Comparison of ENCODE assay signal across 16 cellular contexts in genomic region chr16:89739383-89739782, GRCh38. TPM values are rescaled to one million over a fixed set of nuclear protein-coding genes. Genes with fewer than 3 reads are reported as not detected.
DNase-seq lines count a peak whose midpoint lies in the region; ATAC-seq and TF ChIP-seq lines count a peak whose summit lies in the region.
"Had no signal": no experiment of that assay in that cellular context is flagged by ENCODE, and none has a peak within 500 bp of the region (broad histone marks: within the 10 kb centered on the region; RNA-seq: fewer than 3 reads in every experiment).

No MANE protein-coding gene starts in this region.

- H3K27ac ChIP-seq in neuronal stem cell (replicated peaks; ENCODE audit: low read length) = no peak overlapping the region
- no peak overlapping the region for H3K27ac ChIP-seq in neural progenitor cell

- H3K27ac Mint-ChIP-seq in T-helper 2 cell treated with Interferon-gamma antibody and Interleukin-4, amounts not matched to agents 5 μg/mL and 100 μg/mL, for 36 hours = peak overlapping the region; percentile 10
- H3K27ac Mint-ChIP-seq in Caco-2 (ENCODE audit: unreplicated experiment) (peak overlapping the region; percentile 19), neural progenitor cell (no peak overlapping the region)
- H3K27ac Mint-ChIP-seq in activated naive CD8-positive, alpha-beta T cell treated with anti-CD3 and anti-CD28 coated beads for 36 hours = peak overlapping the region; percentile 34
- no peak overlapping the region for H3K27ac Mint-ChIP-seq in stimulated activated memory B cell treated with anti-CD40 and anti-IgM and Interleukin-4, amounts not matched to agents 10 μg/mL and 1 μg/mL and 100 μg/mL, for 72 hours
- H3K27ac Mint-ChIP-seq: GM23338, HFFc6 had no signal

- CTCF ChIA-PET in Caco-2 (lab: Charles Lee) = interaction anchor here (0.6 to 1.0 kb wide), 2 partner anchors 39 to 186 kb away, joined by 3 read pairs; no protein-coding TSS in a partner anchor

- intact Hi-C loops in Caco-2 (cut with micrococcal nuclease; ENCODE audit: unreplicated experiment) = no loop called here

- peaks cover 12% of the 10 kb centered on the region for H3K36me3 ChIP-seq in Caco-2 (ENCODE audit: control insufficient read depth, insufficient read depth, low read length)
- H3K36me3 ChIP-seq in neuronal stem cell (replicated peaks in 1 of 2; ENCODE audit: control insufficient read depth in 2 of 2, insufficient read depth in 2 of 2, low read length in 2 of 2) = peaks cover 48 to 100% of the 10 kb centered on the region in 2 donors
- no peaks in the 10 kb centered on the region for H3K36me3 ChIP-seq in neural progenitor cell

- peak overlapping the region; percentile 66 for H3K9ac ChIP-seq in neuronal stem cell (ENCODE audit: low read depth, low read length, poor library complexity)
- H3K9ac ChIP-seq in neural progenitor cell = no peak overlapping the region

- H3K79me1 ChIP-seq in neuronal stem cell (ENCODE audit: low read depth, low read length) = no peaks in the 10 kb centered on the region

- no peak for DNase-seq in T-helper 2 cell treated with Interferon-gamma antibody and Interleukin-4, amounts not matched to agents 5 μg/mL and 100 μg/mL, for 36 hours (ENCODE audit: low spot score)
- DNase-seq in T-helper 2 cell = no peak
- no peak for DNase-seq in Caco-2
- DNase-seq in activated naive CD8-positive, alpha-beta T cell treated with anti-CD3 and anti-CD28 coated beads for 36 hours = no peak
- no peak for DNase-seq in neuronal stem cell (ENCODE audit: low spot score)
- no peak for DNase-seq in neural progenitor cell (ENCODE audit: low spot score)
- no peak for DNase-seq in hypothalamus (lab: John Stamatoyannopoulos, UW)
- DNase-seq: 8988T, C1 segment of cervical spinal cord, COR-L47, DMS53, HFFc6, KBM-7, NCI-H1092 had no signal

- no peak overlapping the region for H2BK15ac ChIP-seq in neuronal stem cell (ENCODE audit: low read length)

- peak overlapping the region; percentile 39 for H3K23ac ChIP-seq in neuronal stem cell (ENCODE audit: low read depth, low read length, poor library complexity)

- H4K20me1 ChIP-seq in neural progenitor cell (ENCODE audit: low read depth) = no peaks in the 10 kb centered on the region

- WGBS in neuronal stem cell (ENCODE audit: extremely low coverage in 2 of 2, insufficient read length in 2 of 2, insufficient replicate concordance in 1 of 2), 2 donors = no CpG with 5 or more reads among the region's 9 CpGs

- no peak overlapping the region for H3K4ac ChIP-seq in neuronal stem cell (ENCODE audit: low read length)

- H3K4me1 ChIP-seq in Caco-2 = no peaks in the 10 kb centered on the region
- H3K4me1 ChIP-seq in neuronal stem cell (ENCODE audit: control insufficient read depth in 2 of 2, insufficient read depth in 1 of 2, low read depth in 1 of 2, low read length in 2 of 2) = no peaks in the 10 kb centered on the region
- H3K4me1 ChIP-seq in neural progenitor cell = no peaks in the 10 kb centered on the region

- H3K4me2 ChIP-seq in neuronal stem cell (ENCODE audit: insufficient read depth, low read length, poor library complexity, severe bottlenecking) = no peak overlapping the region
- H3K4me2 ChIP-seq in neural progenitor cell = no peak overlapping the region
- H3K4me2 ChIP-seq: GM23338 had no signal

- H3K9me3 Mint-ChIP-seq in T-helper 2 cell treated with Interferon-gamma antibody and Interleukin-4, amounts not matched to agents 5 μg/mL and 100 μg/mL, for 36 hours = no peaks in the 10 kb centered on the region
- H3K9me3 Mint-ChIP-seq in Caco-2 (ENCODE audit: unreplicated experiment) (no peaks in the 10 kb centered on the region), neural progenitor cell (no peaks in the 10 kb centered on the region)
- no peaks in the 10 kb centered on the region for H3K9me3 Mint-ChIP-seq in activated naive CD8-positive, alpha-beta T cell treated with anti-CD3 and anti-CD28 coated beads for 36 hours
- no peaks in the 10 kb centered on the region for H3K9me3 Mint-ChIP-seq in stimulated activated memory B cell treated with anti-CD40 and anti-IgM and Interleukin-4, amounts not matched to agents 10 μg/mL and 1 μg/mL and 100 μg/mL, for 72 hours
- H3K9me3 Mint-ChIP-seq: GM23338, HFFc6 had no signal

- H3K79me2 ChIP-seq in neural progenitor cell (ENCODE audit: low read depth) = no peaks in the 10 kb centered on the region

- no peak overlapping the region for H3K4me3 ChIP-seq in Caco-2 (ENCODE audit: low read depth, low read length)
- H3K4me3 ChIP-seq in neuronal stem cell (ENCODE audit: low read length in 2 of 2) = no peak overlapping the region
- H3K4me3 ChIP-seq in neural progenitor cell = no peak overlapping the region
- H3K4me3 ChIP-seq: GM23338 had no signal

- no peaks in the 10 kb centered on the region for H3K9me3 ChIP-seq in Caco-2
- H3K9me3 ChIP-seq in neuronal stem cell (replicated peaks in 1 of 2; ENCODE audit: control insufficient read depth in 2 of 2, insufficient read depth in 1 of 2, low read depth in 1 of 2, low read length in 2 of 2) = peaks cover 0 to 1% of the 10 kb centered on the region in 2 donors
- H3K9me3 ChIP-seq in neural progenitor cell (ENCODE audit: low read depth) = no peaks in the 10 kb centered on the region

- no peak overlapping the region for H3K4me3 Mint-ChIP-seq in T-helper 2 cell treated with Interferon-gamma antibody and Interleukin-4, amounts not matched to agents 5 μg/mL and 100 μg/mL, for 36 hours
- H3K4me3 Mint-ChIP-seq in Caco-2 (ENCODE audit: unreplicated experiment) = no peak overlapping the region
- H3K4me3 Mint-ChIP-seq in activated naive CD8-positive, alpha-beta T cell treated with anti-CD3 and anti-CD28 coated beads for 36 hours = no peak overlapping the region
- H3K4me3 Mint-ChIP-seq in neural progenitor cell = no peak overlapping the region
- no peak overlapping the region for H3K4me3 Mint-ChIP-seq in stimulated activated memory B cell treated with anti-CD40 and anti-IgM and Interleukin-4, amounts not matched to agents 10 μg/mL and 1 μg/mL and 100 μg/mL, for 72 hours
- H3K4me3 Mint-ChIP-seq: GM23338, HFFc6 had no signal

- ATAC-seq in stimulated activated memory B cell treated with anti-CD40 and anti-IgM and Interleukin-4, amounts not matched to agents 10 μg/mL and 1 μg/mL and 100 μg/mL, for 72 hours = no peak
- ATAC-seq: GM23338 had no signal

- H3K27me3 ChIP-seq in Caco-2 (replicated peaks; ENCODE audit: control insufficient read depth, insufficient read depth, low read length) (no peaks in the 10 kb centered on the region), neuronal stem cell (ENCODE audit: control insufficient read depth in 3 of 3, insufficient read depth in 3 of 3, low read depth in 1 of 3, low read length in 3 of 3) (no peaks in the 10 kb centered on the region), neural progenitor cell (no peaks in the 10 kb centered on the region)

- BruUV-seq in Caco-2 (replicated peaks; lab: Mats Ljungman, UMichigan) = no TSS peak

- H3K14ac ChIP-seq in neuronal stem cell (ENCODE audit: low read length) = no peak overlapping the region

- no peak overlapping the region for H2BK5ac ChIP-seq in neuronal stem cell (ENCODE audit: low read length)

- peaks cover 71% of the 10 kb centered on the region for H3K36me3 Mint-ChIP-seq in T-helper 2 cell treated with Interferon-gamma antibody and Interleukin-4, amounts not matched to agents 5 μg/mL and 100 μg/mL, for 36 hours (ENCODE audit: low read depth)
- H3K36me3 Mint-ChIP-seq in Caco-2 (ENCODE audit: insufficient read depth, unreplicated experiment) = peaks cover 100% of the 10 kb centered on the region
- peaks cover 50% of the 10 kb centered on the region for H3K36me3 Mint-ChIP-seq in activated naive CD8-positive, alpha-beta T cell treated with anti-CD3 and anti-CD28 coated beads for 36 hours
- peaks cover 37% of the 10 kb centered on the region for H3K36me3 Mint-ChIP-seq in neural progenitor cell
- peaks cover 37% of the 10 kb centered on the region for H3K36me3 Mint-ChIP-seq in stimulated activated memory B cell treated with anti-CD40 and anti-IgM and Interleukin-4, amounts not matched to agents 10 μg/mL and 1 μg/mL and 100 μg/mL, for 72 hours

- H3K4me1 Mint-ChIP-seq in T-helper 2 cell treated with Interferon-gamma antibody and Interleukin-4, amounts not matched to agents 5 μg/mL and 100 μg/mL, for 36 hours (ENCODE audit: low read depth) = peaks cover 15% of the 10 kb centered on the region
- H3K4me1 Mint-ChIP-seq in Caco-2 (ENCODE audit: low read depth, unreplicated experiment) = no peaks in the 10 kb centered on the region
- H3K4me1 Mint-ChIP-seq in activated naive CD8-positive, alpha-beta T cell treated with anti-CD3 and anti-CD28 coated beads for 36 hours = peaks cover 22% of the 10 kb centered on the region
- H3K4me1 Mint-ChIP-seq in neural progenitor cell = no peaks in the 10 kb centered on the region
- peaks cover 22% of the 10 kb centered on the region for H3K4me1 Mint-ChIP-seq in stimulated activated memory B cell treated with anti-CD40 and anti-IgM and Interleukin-4, amounts not matched to agents 10 μg/mL and 1 μg/mL and 100 μg/mL, for 72 hours
- H3K4me1 Mint-ChIP-seq: GM23338 had no signal

- H3K18ac ChIP-seq in neuronal stem cell (ENCODE audit: low read length) = no peak overlapping the region

- H2AK5ac ChIP-seq in neuronal stem cell (ENCODE audit: low read depth, low read length) = no peak overlapping the region

- H3K27me3 Mint-ChIP-seq in T-helper 2 cell treated with Interferon-gamma antibody and Interleukin-4, amounts not matched to agents 5 μg/mL and 100 μg/mL, for 36 hours (ENCODE audit: low read depth) = no peaks in the 10 kb centered on the region
- H3K27me3 Mint-ChIP-seq in Caco-2 (ENCODE audit: insufficient read depth, unreplicated experiment) (no peaks in the 10 kb centered on the region), neural progenitor cell (ENCODE audit: insufficient read depth, low read depth) (no peaks in the 10 kb centered on the region)
- no peaks in the 10 kb centered on the region for H3K27me3 Mint-ChIP-seq in activated naive CD8-positive, alpha-beta T cell treated with anti-CD3 and anti-CD28 coated beads for 36 hours
- no peaks in the 10 kb centered on the region for H3K27me3 Mint-ChIP-seq in stimulated activated memory B cell treated with anti-CD40 and anti-IgM and Interleukin-4, amounts not matched to agents 10 μg/mL and 1 μg/mL and 100 μg/mL, for 72 hours

- H2AFZ ChIP-seq in neuronal stem cell (ENCODE audit: low read length) = no peak overlapping the region
- H2AFZ ChIP-seq in neural progenitor cell (replicated peaks) = no peak overlapping the region
- H2AFZ ChIP-seq: GM23338 had no signal

- TF ChIP-seq CTCF in Caco-2 (IDR thresholded peaks at IDR 0.05; ENCODE audit: insufficient read depth in 1 of 2, low read depth in 1 of 2, low read length in 1 of 2, severe bottlenecking in 1 of 2, unreplicated experiment in 1 of 2) (no peak), neural progenitor cell (IDR thresholded peaks at IDR 0.05) (no peak)

- H2BK12ac ChIP-seq in neuronal stem cell (ENCODE audit: low read length) = no peak overlapping the region

- H4K8ac ChIP-seq in neuronal stem cell (ENCODE audit: low read depth, low read length) = no peak overlapping the region

- no peak overlapping the region for H4K91ac ChIP-seq in neuronal stem cell (ENCODE audit: low read depth, low read length, poor library complexity)

- POLR2A ChIA-PET in Caco-2 (lab: Charles Lee) = no interaction called here

- H3F3A ChIP-seq in neural progenitor cell (ENCODE audit: low read depth) = no peaks in the 10 kb centered on the region

- no peak overlapping the region for H2BK120ac ChIP-seq in neuronal stem cell (ENCODE audit: low read depth, low read length)

RNA-seq across cellular contexts. Expression of gene ZNF276, which starts 18.0 kb away (rescaled TPM):
- 28.1 and 35.4 TPM in 2 replicates for total RNA-seq in Caco-2 (2022)
- total RNA-seq in activated naive CD8-positive, alpha-beta T cell treated with anti-CD3 and anti-CD28 coated beads for 36 hours = 10 to 100 TPM; 24.7 to 24.9 TPM
- 7.1 TPM for polyA plus RNA-seq in neuronal stem cell (2013, experiment 1 of 2)
- polyA plus RNA-seq in neuronal stem cell (2013, experiment 2 of 2) = 7.7 TPM
- 8.4 and 21.7 TPM in 2 replicates for total RNA-seq in neural progenitor cell (ENCODE audit: low replicate concordance)

RNA-seq across cellular contexts. Expression of gene VPS9D1, which starts 18.7 kb away (rescaled TPM):
- 6.1 and 6.3 TPM in 2 replicates for total RNA-seq in Caco-2 (2022)
- 1 to 10 TPM; 1.6 TPM for total RNA-seq in activated naive CD8-positive, alpha-beta T cell treated with anti-CD3 and anti-CD28 coated beads for 36 hours
- polyA plus RNA-seq in neuronal stem cell (2013, experiment 1 of 2) = 5.9 TPM
- polyA plus RNA-seq in neuronal stem cell (2013, experiment 2 of 2) = 6.0 TPM
- total RNA-seq in neural progenitor cell (ENCODE audit: low replicate concordance) = 1.6 and 4.7 TPM in 2 replicates

RNA-seq across cellular contexts. Expression of gene SPATA2L, which starts 37.9 kb away (rescaled TPM):
- total RNA-seq in Caco-2 (2022) (16.4 and 18.5 TPM in 2 replicates), neural progenitor cell (ENCODE audit: low replicate concordance) (7.6 and 13.2 TPM in 2 replicates)
- total RNA-seq in activated naive CD8-positive, alpha-beta T cell treated with anti-CD3 and anti-CD28 coated beads for 36 hours = 1 to 10 TPM; 3.2 to 3.3 TPM
- 5.0 TPM for polyA plus RNA-seq in neuronal stem cell (2013, experiment 1 of 2)
- 5.5 TPM for polyA plus RNA-seq in neuronal stem cell (2013, experiment 2 of 2)

RNA-seq across cellular contexts. Expression of gene CDK10, which starts 52.9 kb away (rescaled TPM):
- total RNA-seq in Caco-2 (2022) (135 and 140 TPM in 2 replicates), neural progenitor cell (ENCODE audit: low replicate concordance) (75.6 and 107 TPM in 2 replicates)
- total RNA-seq in activated naive CD8-positive, alpha-beta T cell treated with anti-CD3 and anti-CD28 coated beads for 36 hours = 10 to 100 TPM; 72.9 to 77.0 TPM
- 59.5 TPM for polyA plus RNA-seq in neuronal stem cell (2013, experiment 1 of 2)
- polyA plus RNA-seq in neuronal stem cell (2013, experiment 2 of 2) = 57.9 TPM

Comparison
In these comparisons a context has a peak if more than half of its experiments do, and no peak if none do; other contexts are left out.
1. H3K27ac Mint-ChIP-seq: peak in T-helper 2 cell treated with Interferon-gamma antibody and Interleukin-4, amounts not matched to agents 5 μg/mL and 100 μg/mL, for 36 hours (single experiment), Caco-2 (single experiment) and activated naive CD8-positive, alpha-beta T cell treated with anti-CD3 and anti-CD28 coated beads for 36 hours (single experiment); none in neural progenitor cell (single experiment) and stimulated activated memory B cell treated with anti-CD40 and anti-IgM and Interleukin-4, amounts not matched to agents 10 μg/mL and 1 μg/mL and 100 μg/mL, for 72 hours (single experiment).